ENCODE assay signal across 8 cellular contexts in the genomic region with DNA sequence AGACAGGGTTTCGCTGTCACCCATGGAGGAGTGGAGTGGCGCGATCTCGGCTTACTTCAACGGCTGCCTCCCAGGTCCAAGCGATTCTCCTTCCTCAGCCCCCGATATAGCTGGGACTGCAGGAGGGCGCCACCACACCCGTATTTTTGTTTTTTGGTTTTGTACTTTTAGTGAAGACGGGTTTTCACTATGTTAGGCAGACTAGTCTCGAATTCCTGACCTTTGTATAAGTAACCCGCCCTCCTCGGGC.
DNase-seq lines count a peak whose midpoint lies in the region; ATAC-seq, FAIRE-seq and TF ChIP-seq lines count a peak whose summit lies in the region.

No MANE protein-coding gene starts in this region.

- no peaks in the 10 kb centered on the region for H3K9me3 Mint-ChIP-seq in activated CD4-positive, alpha-beta memory T cell treated with anti-CD3 and anti-CD28 coated beads, Interleukin-2, amount 10 ng/mL, durations not matched to agents 7 days and 5 days

- H3K36me3 ChIP-seq in BE2C (no peaks in the 10 kb centered on the region), iPS DF 6.9 (ENCODE audit: control insufficient read depth, insufficient read depth, low read length) (no peaks in the 10 kb centered on the region)

- peak; percentile 16 for ATAC-seq in GM18868 (IDR thresholded peaks at IDR 0.05; ENCODE audit: unreplicated experiment)
- peak; percentile 9 for ATAC-seq in HG03196 (IDR thresholded peaks at IDR 0.05; ENCODE audit: unreplicated experiment)
- no peak for ATAC-seq in HG02840 (IDR thresholded peaks at IDR 0.05; ENCODE audit: low FRiP score, unreplicated experiment)

- no CpG with 5 or more reads among the region's 13 CpGs for WGBS in iPS DF 6.9 (ENCODE audit: insufficient coverage, insufficient read length)

- CTCF ChIA-PET in activated CD4-positive, alpha-beta memory T cell treated with anti-CD3 and anti-CD28 coated beads, Interleukin-2, amount 10 ng/mL, durations not matched to agents 7 days and 5 days (lab: Charles Lee), result interaction anchor here (0.7 to 3.8 kb wide), 11 partner anchors 12 to 263 kb away, joined by 3 to 48 read pairs (median 5); a partner anchor contains a TSS

- TF ChIP-seq CTCF in BE2C (IDR thresholded peaks at IDR 0.05; ENCODE audit: low read depth, low read length), result no peak

- H3K27ac Mint-ChIP-seq in activated CD4-positive, alpha-beta memory T cell treated with anti-CD3 and anti-CD28 coated beads, Interleukin-2, amount 10 ng/mL, durations not matched to agents 7 days and 5 days, result peak overlapping the region; percentile 93

- DNase-seq in BE2C (no peak), iPS DF 6.9 (ENCODE audit: low read depth, low spot score) (no peak), HTR-8/SVneo (ENCODE audit: insufficient read length, low spot score) (no peak)
- DNase-seq in activated CD4-positive, alpha-beta memory T cell treated with anti-CD3 and anti-CD28 coated beads, Interleukin-2, amount 10 ng/mL, durations not matched to agents 7 days and 5 days, result no peak
- peak; percentile 33 for DNase-seq in stimulated activated naive CD4-positive, alpha-beta T cell treated with Interleukin-2 at 50 U/mL for 16 hours (lab: John Stamatoyannopoulos, UW)

- FAIRE-seq in HTR-8/SVneo (lab: Jason Lieb, UNC), result no peak

- H3K27me3 ChIP-seq in BE2C, result no peaks in the 10 kb centered on the region
- H3K27me3 ChIP-seq in iPS DF 6.9 (ENCODE audit: control insufficient read depth, insufficient read depth, low read length), result no peaks in the 10 kb centered on the region

- POLR2A ChIA-PET in activated CD4-positive, alpha-beta memory T cell treated with anti-CD3 and anti-CD28 coated beads, Interleukin-2, amount 10 ng/mL, durations not matched to agents 7 days and 5 days (lab: Charles Lee), result interaction anchor here (0.7 to 4.1 kb wide), 26 partner anchors 19 to 1644 kb away, joined by 3 to 51 read pairs (median 12); a partner anchor contains a TSS

- peaks cover 19% of the 10 kb centered on the region for H3K36me3 Mint-ChIP-seq in activated CD4-positive, alpha-beta memory T cell treated with anti-CD3 and anti-CD28 coated beads, Interleukin-2, amount 10 ng/mL, durations not matched to agents 7 days and 5 days (ENCODE audit: low read depth)

- H3K4me3 ChIP-seq in BE2C (ENCODE audit: low read depth, low read length) (peak overlapping the region; percentile 85), iPS DF 6.9 (ENCODE audit: low read length) (peak overlapping the region; percentile 91; the same call in 1 of the 2 replicates)

- H3K27me3 Mint-ChIP-seq in activated CD4-positive, alpha-beta memory T cell treated with anti-CD3 and anti-CD28 coated beads, Interleukin-2, amount 10 ng/mL, durations not matched to agents 7 days and 5 days, result no peaks in the 10 kb centered on the region

- H3K4me1 Mint-ChIP-seq in activated CD4-positive, alpha-beta memory T cell treated with anti-CD3 and anti-CD28 coated beads, Interleukin-2, amount 10 ng/mL, durations not matched to agents 7 days and 5 days, result peaks cover 42% of the 10 kb centered on the region

- H3K4me3 Mint-ChIP-seq in activated CD4-positive, alpha-beta memory T cell treated with anti-CD3 and anti-CD28 coated beads, Interleukin-2, amount 10 ng/mL, durations not matched to agents 7 days and 5 days, result peak overlapping the region; percentile 90

- H3K27ac ChIP-seq in iPS DF 6.9 (ENCODE audit: low read length), result no peak overlapping the region

- H3K4me1 ChIP-seq in BE2C (no peaks in the 10 kb centered on the region), iPS DF 6.9 (ENCODE audit: control insufficient read depth, insufficient read depth, low read length) (no peaks in the 10 kb centered on the region)

- H3K9me3 ChIP-seq in BE2C, result no peaks in the 10 kb centered on the region
- H3K9me3 ChIP-seq in iPS DF 6.9 (ENCODE audit: control insufficient read depth, insufficient read depth, low read length), result no peaks in the 10 kb centered on the region
